Comparison of ENCODE assay signal across 4 cellular contexts in genomic region chr17:65305116-65305515, GRCh38.
"Had no signal": no experiment of that assay in that cellular context is flagged by ENCODE, and none has a peak within 500 bp of the region (broad histone marks: within the 10 kb centered on the region; RNA-seq: fewer than 3 reads in every experiment).

No MANE protein-coding gene starts in this region.

- H2AFZ ChIP-seq: GM23338 had no signal

- DNase-seq: H9, HCEC 1CT, KBM-7 had no signal

- H3K4me3 ChIP-seq: GM23338 had no signal

- H3K4me2 ChIP-seq: GM23338 had no signal

- ATAC-seq: GM23338 had no signal
